22 cellular contexts compared by ENCODE assay signal in the genomic region with DNA sequence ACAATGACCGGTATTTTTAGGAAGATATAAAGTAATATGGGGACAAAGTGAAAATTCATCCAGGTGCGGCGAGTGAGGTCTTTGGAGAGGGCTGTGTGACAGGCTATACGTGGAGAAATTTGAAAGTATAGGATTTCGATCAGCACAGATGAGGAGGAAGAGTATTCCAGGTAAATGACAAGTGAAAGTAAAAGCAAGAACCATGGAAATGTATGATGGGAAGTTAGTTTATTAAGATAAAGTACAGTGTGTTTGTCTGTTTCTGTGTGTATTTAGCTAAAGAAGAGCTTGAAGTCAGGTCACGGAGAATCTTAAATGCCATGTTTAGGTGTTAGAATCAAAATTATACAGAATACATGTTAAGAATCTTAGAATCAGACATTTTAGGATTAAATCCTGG.
DNase-seq lines count a peak whose midpoint lies in the region; ATAC-seq, FAIRE-seq and TF ChIP-seq lines count a peak whose summit lies in the region.
"Had no signal": no experiment of that assay in that cellular context is flagged by ENCODE, and none has a peak within 500 bp of the region (broad histone marks: within the 10 kb centered on the region; RNA-seq: fewer than 3 reads in every experiment).

No MANE protein-coding gene starts in this region.

- DNase-seq in HepG2 (ENCODE audit: low spot score) (no peak), left colon (no peak), right lobe of liver (no peak), RCC 7860 (ENCODE audit: low spot score) (no peak), NCI-H2196 treated with DMSO at 0.1 percent for 48 hours (lab: John Stamatoyannopoulos, UW; ENCODE audit: unreplicated experiment) (no peak), activated T-cell treated with anti-CD3 and anti-CD28 coated beads for 4 hours (no peak)
- DNase-seq: AML-193; Caco-2; Calu3; CD4-positive, alpha-beta T cell; CD8-positive, alpha-beta T cell; DMS79 treated with DMSO at 0.1 percent for 48 hours had no signal

- TF ChIP-seq RAD21 in liver (IDR thresholded peaks at IDR 0.05), result no peak
- TF ChIP-seq RAD21 in HepG2 (CRISPR knock-in tag; IDR thresholded peaks at IDR 0.05), result no peak

- WGBS in liver, result 60% methylated on average over 6 of the region's 6 CpGs
- 56% methylated on average over 6 of the region's 6 CpGs for WGBS in HepG2 (ENCODE audit: low lambda C conversion rate)
- WGBS in right lobe of liver (ENCODE audit: insufficient coverage, low coverage, low lambda C conversion rate, missing lambda C conversion rate), result 52% methylated on average over 6 of the region's 6 CpGs

- no peak for ATAC-seq in HepG2
- peak; percentile 43 for ATAC-seq in left colon
- ATAC-seq in right lobe of liver, result peak in 3 of 4 donors; percentile 24 to 76 (median 38)
- ATAC-seq: A549; CD8-positive, alpha-beta T cell; GM12878 had no signal

- H3K9ac ChIP-seq in liver (ENCODE audit: low read depth in 1 of 2, low read length in 2 of 2) (peak overlapping the region in 1 of 2 donors; percentile 30), HepG2 (ENCODE audit: insufficient read depth, low read depth, low read length) (no peak overlapping the region)
- H3K9ac ChIP-seq: BLaER1 treated with 17β-estradiol and CSF1 and Interleukin-3, amounts not matched to agents 10 nM and 100 nM had no signal

- H3K9me3 ChIP-seq in liver (ENCODE audit: control insufficient read depth in 4 of 4, low read length in 3 of 4), result peaks cover 0 to 5% (median under 1%) of the 10 kb centered on the region in 4 donors
- H3K9me3 ChIP-seq in HepG2 (ENCODE audit: low read length), result peaks cover 6% of the 10 kb centered on the region; the same call in 1 of the 2 replicates
- H3K9me3 ChIP-seq in right lobe of liver, result peaks cover 0 to 9% (median 0%) of the 10 kb centered on the region in 4 donors
- H3K9me3 ChIP-seq: Caco-2 had no signal

- H3K4me2 ChIP-seq in HepG2 (ENCODE audit: low read depth, low read length), result no peak overlapping the region
- H3K4me2 ChIP-seq: A549 had no signal

- TF ChIP-seq POLR2A in HepG2 (IDR thresholded peaks at IDR 0.05; ENCODE audit: insufficient read depth in 1 of 2, low read depth in 2 of 2, low read length in 2 of 2) (no peak), right lobe of liver (IDR thresholded peaks at IDR 0.05) (no peak)

- no peak for FAIRE-seq in HepG2 (lab: Jason Lieb, UNC)
- FAIRE-seq in RCC 7860 (lab: Jason Lieb, UNC), result no peak
- FAIRE-seq: A549, D721Med, G401.6, GM12878, GM12892, GM18507 had no signal

- in situ Hi-C loops in HepG2 (cut with HindIII; ENCODE audit: extremely low pct_ligation_motif_present, low pct_unique_long_range_greater_than_20kb), result no loop called here

- no peak for TF ChIP-seq EP300 in HepG2 (IDR thresholded peaks at IDR 0.05; ENCODE audit: low read depth in 2 of 2, low read length in 2 of 2)
- TF ChIP-seq EP300 in HepG2 (CRISPR knock-in tag; IDR thresholded peaks at IDR 0.05; ENCODE audit: borderline replicate concordance), result no peak

- H3K36me3 ChIP-seq in liver (ENCODE audit: control insufficient read depth in 4 of 4, insufficient read depth in 3 of 4, low read depth in 1 of 4, low read length in 3 of 4), result peaks cover 1 to 7% (median 6%) of the 10 kb centered on the region in 4 donors
- no peaks in the 10 kb centered on the region for H3K36me3 ChIP-seq in HepG2 (replicated peaks in 1 of 2; ENCODE audit: control insufficient read depth in 1 of 2, insufficient read depth in 2 of 2, low read length in 2 of 2)
- H3K36me3 ChIP-seq in right lobe of liver, result no peaks in the 10 kb centered on the region

- TF ChIP-seq CTCF in liver (IDR thresholded peaks at IDR 0.05; ENCODE audit: low read depth, low read length, missing input control), result no peak
- TF ChIP-seq CTCF in HepG2 (CRISPR knock-in tag; IDR thresholded peaks at IDR 0.05), result no peak
- TF ChIP-seq CTCF in right lobe of liver (IDR thresholded peaks at IDR 0.05), result no peak

- peaks cover 0 to 8% (median 3%) of the 10 kb centered on the region in 4 donors for H3K4me1 ChIP-seq in liver (ENCODE audit: control insufficient read depth in 4 of 4, insufficient read depth in 4 of 4, low read length in 3 of 4)
- H3K4me1 ChIP-seq in HepG2 (ENCODE audit: insufficient read depth, low read length), result no peaks in the 10 kb centered on the region
- peaks cover 0 to 6% (median 0%) of the 10 kb centered on the region in 4 donors for H3K4me1 ChIP-seq in right lobe of liver
- H3K4me1 ChIP-seq: A549, Caco-2 had no signal

- H3K27ac ChIP-seq in liver (ENCODE audit: low read depth in 1 of 2, low read length in 2 of 2), result peak overlapping the region in 1 of 2 donors; percentile 45
- no peak overlapping the region for H3K27ac ChIP-seq in HepG2 (ENCODE audit: extremely low read length, insufficient read depth, low read length)
- H3K27ac ChIP-seq in right lobe of liver, result peak overlapping the region in 1 of 3 donors; percentile 16
- H3K27ac ChIP-seq: 22Rv1; A549; BLaER1 treated with 17β-estradiol and CSF1 and Interleukin-3, amounts not matched to agents 10 nM and 100 nM; C4-2B had no signal

- no peaks in the 10 kb centered on the region for H3K79me2 ChIP-seq in HepG2 (ENCODE audit: insufficient read depth, low read length)

- POLR2A ChIA-PET in HepG2 (lab: Yijun Ruan, JAX), result no interaction called here

- no peaks in the 10 kb centered on the region for H3K27me3 ChIP-seq in liver (ENCODE audit: control insufficient read depth in 4 of 4, insufficient read depth in 4 of 4, low read length in 3 of 4)
- H3K27me3 ChIP-seq in HepG2 (ENCODE audit: control insufficient read depth in 1 of 2, insufficient read depth in 2 of 2, low read length in 2 of 2), result no peaks in the 10 kb centered on the region
- H3K27me3 ChIP-seq in right lobe of liver, result no peaks in the 10 kb centered on the region
- H3K27me3 ChIP-seq: BLaER1 treated with 17β-estradiol and CSF1 and Interleukin-3, amounts not matched to agents 10 nM and 100 nM had no signal

- intact Hi-C loops in HepG2 (cut with micrococcal nuclease; ENCODE audit: unreplicated experiment), result no loop called here
- intact Hi-C loops in left colon (cut with DNase I, micrococcal nuclease), result no loop called here
- intact Hi-C loops in right lobe of liver (cut with DNase I), result no loop called here

- H3K4me3 ChIP-seq in liver (ENCODE audit: low read depth in 1 of 3, low read length in 3 of 3) (peak overlapping the region; percentile 15 to 50 (median 27)), HepG2 (replicated peaks in 1 of 3; ENCODE audit: insufficient read depth in 1 of 3, low read depth in 2 of 3, low read length in 3 of 3) (no peak overlapping the region), right lobe of liver (peak overlapping the region in 2 of 3 donors; percentile 11 to 23)
- H3K4me3 ChIP-seq: A549; BLaER1 treated with 17β-estradiol and CSF1 and Interleukin-3, amounts not matched to agents 10 nM and 100 nM; GM12878 had no signal

- no TSS peak for BruUV-seq in HepG2 (replicated peaks; lab: Mats Ljungman, UMichigan)

- CTCF ChIA-PET in HepG2 (lab: Yijun Ruan, JAX; ENCODE audit: low intra/inter-chr PET ratio, low total read pairs), result no interaction called here

- H2AFZ ChIP-seq in HepG2 (ENCODE audit: low read length), result no peak overlapping the region

- H4K20me1 ChIP-seq in HepG2 (ENCODE audit: insufficient read depth, low read length), result no peaks in the 10 kb centered on the region
- H4K20me1 ChIP-seq: BLaER1 treated with 17β-estradiol and CSF1 and Interleukin-3, amounts not matched to agents 10 nM and 100 nM had no signal

TF ChIP-seq in liver, 16 proteins besides CTCF, POLR2A, EP300 and RAD21:
- TF ChIP-seq FOXA2 (IDR thresholded peaks at IDR 0.05) (no peak), RXRA (IDR thresholded peaks at IDR 0.05) (no peak), HNF4A (conservative IDR thresholded peaks at IDR 0.05) (no peak), JUND (IDR thresholded peaks at IDR 0.05) (no peak), TAF1 (conservative IDR thresholded peaks at IDR 0.05) (no peak), EGR1 (IDR thresholded peaks at IDR 0.05; ENCODE audit: low read depth in 2 of 2) (no peak)
- TF ChIP-seq, protein P1, sequence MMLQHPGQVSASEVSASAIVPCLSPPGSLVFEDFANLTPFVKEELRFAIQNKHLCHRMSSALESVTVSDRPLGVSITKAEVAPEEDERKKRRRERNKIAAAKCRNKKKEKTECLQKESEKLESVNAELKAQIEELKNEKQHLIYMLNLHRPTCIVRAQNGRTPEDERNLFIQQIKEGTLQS (IDR thresholded peaks at IDR 0.05), result no peak
TF ChIP-seq in liver: peak in this region for 0.

TF ChIP-seq in HepG2, 621 proteins besides CTCF, POLR2A, EP300 and RAD21 (continues in another document):
- TF ChIP-seq, protein P2, sequence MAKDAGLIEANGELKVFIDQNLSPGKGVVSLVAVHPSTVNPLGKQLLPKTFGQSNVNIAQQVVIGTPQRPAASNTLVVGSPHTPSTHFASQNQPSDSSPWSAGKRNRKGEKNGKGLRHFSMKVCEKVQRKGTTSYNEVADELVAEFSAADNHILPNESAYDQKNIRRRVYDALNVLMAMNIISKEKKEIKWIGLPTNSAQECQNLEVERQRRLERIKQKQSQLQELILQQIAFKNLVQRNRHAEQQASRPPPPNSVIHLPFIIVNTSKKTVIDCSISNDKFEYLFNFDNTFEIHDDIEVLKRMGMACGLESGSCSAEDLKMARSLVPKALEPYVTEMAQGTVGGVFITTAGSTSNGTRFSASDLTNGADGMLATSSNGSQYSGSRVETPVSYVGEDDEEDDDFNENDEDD (CRISPR knock-in tag; IDR thresholded peaks at IDR 0.05; ENCODE audit: borderline replicate concordance), result no peak
- TF ChIP-seq NR2F6 (IDR thresholded peaks at IDR 0.05) (no peak), NR2F6 (CRISPR knock-in tag; IDR thresholded peaks at IDR 0.05) (no peak), CHD4 (IDR thresholded peaks at IDR 0.05; ENCODE audit: borderline replicate concordance, low read length) (no peak), ZBTB1 (CRISPR knock-in tag; IDR thresholded peaks at IDR 0.05; ENCODE audit: borderline replicate concordance) (no peak), THAP11 (CRISPR knock-in tag; IDR thresholded peaks at IDR 0.05) (no peak)

Comparison
In these comparisons a context has a peak if more than half of its experiments do, and no peak if none do; other contexts are left out.
1. H3K4me3 ChIP-seq: peak in liver (3 of 3) and right lobe of liver (2 of 3); none in HepG2 (0 of 3).